Comparison of ENCODE assay signal across 19 cellular contexts in the genomic region with DNA sequence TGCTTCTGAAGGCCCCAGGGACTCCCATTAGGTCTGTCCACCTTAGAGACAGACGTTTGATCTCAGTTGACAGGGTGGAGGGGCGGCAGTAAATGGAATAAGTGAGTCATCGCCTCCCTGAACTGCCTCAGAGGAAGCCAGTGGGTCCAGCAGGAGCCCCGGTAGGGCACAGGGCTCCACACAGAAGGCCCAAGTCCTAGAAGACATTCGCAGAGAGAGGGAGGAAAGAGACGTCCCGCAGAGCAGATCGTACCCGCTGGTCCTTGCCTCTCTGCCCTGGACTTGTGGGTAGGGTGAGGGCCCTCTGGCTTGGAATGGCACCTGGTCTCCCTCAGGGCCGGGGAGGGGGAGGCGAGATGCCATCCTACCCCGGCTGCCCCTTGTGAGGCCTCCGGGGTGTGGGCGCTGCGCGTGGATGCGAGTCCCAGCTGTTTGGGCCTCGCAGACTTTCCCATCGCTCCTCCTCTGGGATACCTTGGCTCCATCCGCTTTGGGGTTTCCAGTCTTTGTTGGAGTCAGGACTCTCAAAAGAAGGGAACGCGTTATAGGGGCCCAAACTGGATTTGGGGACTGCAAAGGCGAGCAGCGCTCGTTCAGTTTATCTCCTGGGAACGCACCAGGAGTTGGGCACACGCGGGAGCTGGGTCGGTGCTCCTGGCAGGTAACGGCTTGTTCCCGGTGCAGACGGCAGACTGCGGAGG. TPM values are rescaled to one million over a fixed set of nuclear protein-coding genes. Genes with fewer than 3 reads are reported as not detected.
DNase-seq lines count a peak whose midpoint lies in the region; ATAC-seq, FAIRE-seq and TF ChIP-seq lines count a peak whose summit lies in the region.
"Had no signal": no experiment of that assay in that cellular context is flagged by ENCODE, and none has a peak within 500 bp of the region (broad histone marks: within the 10 kb centered on the region; RNA-seq: fewer than 3 reads in every experiment).

No MANE protein-coding gene starts in this region.

- H3K4me1 Mint-ChIP-seq in activated T-cell treated with anti-CD3 and anti-CD28 coated beads, Interleukin-2, amount 50 U/mL, for 4 hours (ENCODE audit: low read depth): peaks cover 49% of the 10 kb centered on the region

- H3K4me3 ChIP-seq in K562: no peak overlapping the region
- peak overlapping the region in 7 of 8 donors; percentile 16 to 67 (median 38) for H3K4me3 ChIP-seq in spleen
- H3K4me3 ChIP-seq: HAP-1, neural progenitor cell had no signal

- no TSS peak for BruUV-seq in K562 (replicated peaks; lab: Mats Ljungman, UMichigan)

- no peaks in the 10 kb centered on the region for H3K9me3 ChIP-seq in K562 (replicated peaks; ENCODE audit: control insufficient read depth, insufficient read depth, low read depth, low read length)
- H3K9me3 ChIP-seq in spleen: no peaks in the 10 kb centered on the region
- H3K9me3 ChIP-seq: HAP-1 had no signal

- H3K4me2 ChIP-seq in K562 (ENCODE audit: insufficient read depth, low read length): no peak overlapping the region
- H3K4me2 ChIP-seq: neural progenitor cell had no signal

- H3K79me2 ChIP-seq in K562 (ENCODE audit: control insufficient read depth, insufficient read depth, low read length): no peaks in the 10 kb centered on the region

- H3K4me1 ChIP-seq in K562 (replicated peaks in 1 of 2; ENCODE audit: control insufficient read depth in 2 of 2, insufficient read depth in 2 of 2, low read length in 2 of 2): peaks cover 0 to 44% of the 10 kb centered on the region in 2 experiments; a peak in 2 of 5 replicates
- peaks cover 21 to 84% (median 61%) of the 10 kb centered on the region in 6 donors for H3K4me1 ChIP-seq in spleen

- no peak for ATAC-seq in activated T-cell treated with anti-CD3 and anti-CD28 coated beads, Interleukin-2, amount 50 U/mL, for 4 hours
- no peak for ATAC-seq in K562
- ATAC-seq in HG02970 (IDR thresholded peaks at IDR 0.05; ENCODE audit: low FRiP score, unreplicated experiment): no peak
- ATAC-seq: stimulated activated memory B cell treated with anti-CD40 and anti-IgM and Interleukin-4, amounts not matched to agents 10 μg/mL and 1 μg/mL and 100 μg/mL, for 72 hours had no signal

- no peaks in the 10 kb centered on the region for H3K9me3 Mint-ChIP-seq in activated T-cell treated with anti-CD3 and anti-CD28 coated beads, Interleukin-2, amount 50 U/mL, for 4 hours
- H3K9me3 Mint-ChIP-seq: memory B cell; stimulated activated memory B cell treated with anti-CD40 and anti-IgM and Interleukin-4, amounts not matched to agents 10 μg/mL and 1 μg/mL and 100 μg/mL, for 72 hours had no signal

- no peak overlapping the region for H3K4me3 Mint-ChIP-seq in activated T-cell treated with anti-CD3 and anti-CD28 coated beads, Interleukin-2, amount 50 U/mL, for 4 hours
- H3K4me3 Mint-ChIP-seq: memory B cell; stimulated activated memory B cell treated with anti-CD40 and anti-IgM and Interleukin-4, amounts not matched to agents 10 μg/mL and 1 μg/mL and 100 μg/mL, for 72 hours had no signal

- intact Hi-C loops in K562 (cut with micrococcal nuclease) (no loop called here), spleen (cut with DNase I; ENCODE audit: low total_unique reads) (no loop called here)

- peaks cover 20 to 73% of the 10 kb centered on the region in 2 experiments for H3K27me3 ChIP-seq in K562 (ENCODE audit: control insufficient read depth in 2 of 2, insufficient read depth in 2 of 2, low read length in 2 of 2)
- H3K27me3 ChIP-seq in spleen (replicated peaks in 1 of 7): peaks cover 0 to 100% (median 98%) of the 10 kb centered on the region in 7 donors

- H4K20me1 ChIP-seq in K562 (replicated peaks; ENCODE audit: control insufficient read depth, insufficient read depth, low read length): no peaks in the 10 kb centered on the region; the same call in 1 of the 2 replicates

- peak; percentile 41 to 45 for DNase-seq in activated T-cell treated with anti-CD3 and anti-CD28 coated beads, Interleukin-2, amount 50 U/mL, for 48 hours
- DNase-seq in activated T-cell treated with anti-CD3 and anti-CD28 coated beads, Interleukin-2, amount 50 U/mL, for 4 hours: no peak
- DNase-seq in Kasumi-1 (lab: John Stamatoyannopoulos, UW): peak; percentile 33 to 36
- DNase-seq in K562 (ENCODE audit: extremely low read depth in 1 of 4, low spot score in 3 of 4): peak; percentile 23 to 34 (median 27)
- DNase-seq in spleen: no peak
- DNase-seq in SHP77 (lab: John Stamatoyannopoulos, UW): no peak
- no peak for DNase-seq in T-helper 1 cell
- DNase-seq: amygdala, DMS153, immature natural killer cell, NCI-H1436 treated with DMSO at 0.1 percent for 48 hours, NCI-H446 treated with DMSO at 0.1 percent for 48 hours had no signal

- FAIRE-seq in K562 (lab: Jason Lieb, UNC): no peak
- FAIRE-seq: frontal cortex had no signal

- TF ChIP-seq RAD21 in K562 (CRISPR knock-in tag; conservative IDR thresholded peaks at IDR 0.05 in 1 of 2, IDR thresholded peaks at IDR 0.05 in 1 of 2): no peak

- no peaks in the 10 kb centered on the region for H3K36me3 Mint-ChIP-seq in activated T-cell treated with anti-CD3 and anti-CD28 coated beads, Interleukin-2, amount 50 U/mL, for 4 hours (ENCODE audit: insufficient read depth)
- H3K36me3 Mint-ChIP-seq: memory B cell; stimulated activated memory B cell treated with anti-CD40 and anti-IgM and Interleukin-4, amounts not matched to agents 10 μg/mL and 1 μg/mL and 100 μg/mL, for 72 hours had no signal

- CTCF ChIA-PET in K562 (lab: Yijun Ruan, JAX; ENCODE audit: low intra/inter-chr PET ratio): no interaction called here

- H3K27ac ChIP-seq in K562 (ENCODE audit: extremely low read depth, low read depth, low read length) (no peak overlapping the region), spleen (peak overlapping the region in 7 of 8 donors; percentile 55 to 87 (median 83))
- H3K27ac ChIP-seq: neural progenitor cell had no signal

- TF ChIP-seq CTCF in K562 (IDR thresholded peaks at IDR 0.05 in 2 of 3, conservative IDR thresholded peaks at IDR 0.05 in 1 of 3; ENCODE audit: insufficient read depth in 2 of 3, low read depth in 1 of 3, low read length in 3 of 3): no peak
- TF ChIP-seq CTCF in spleen (IDR thresholded peaks at IDR 0.05 in 8 of 11, conservative IDR thresholded peaks at IDR 0.05 in 3 of 11): no peak

- in situ Hi-C loops in K562 (cut with MboI): no loop called here

- H3K27me3 Mint-ChIP-seq in activated T-cell treated with anti-CD3 and anti-CD28 coated beads, Interleukin-2, amount 50 U/mL, for 4 hours (ENCODE audit: low read depth): peaks cover 85% of the 10 kb centered on the region

- peak overlapping the region in 1 of 2 experiments; percentile 17; a peak in 1 of 4 replicates for H3K9ac ChIP-seq in K562 (ENCODE audit: insufficient read depth in 1 of 2, low read depth in 2 of 2, low read length in 2 of 2)
- H3K9ac ChIP-seq: neural progenitor cell had no signal

- POLR2A ChIA-PET in K562 (lab: Yijun Ruan, JAX): no interaction called here

- TF ChIP-seq EP300 in K562 (IDR thresholded peaks at IDR 0.05; ENCODE audit: low read length): no peak

- H3K36me3 ChIP-seq in K562 (ENCODE audit: control insufficient read depth, insufficient read depth, low read length): no peaks in the 10 kb centered on the region
- H3K36me3 ChIP-seq in spleen: peaks cover 0 to 5% (median 0%) of the 10 kb centered on the region in 6 donors
- H3K36me3 ChIP-seq: HAP-1, neural progenitor cell had no signal

- TF ChIP-seq POLR2A in K562 (conservative IDR thresholded peaks at IDR 0.05): no peak
- no peak for TF ChIP-seq POLR2A in spleen (IDR thresholded peaks at IDR 0.05)

- H2AFZ ChIP-seq in K562 (ENCODE audit: low read depth, low read length): no peak overlapping the region
- H2AFZ ChIP-seq: neural progenitor cell had no signal

- 34% methylated on average over 10 of the region's 33 CpGs for WGBS in K562 (ENCODE audit: insufficient coverage, low coverage, missing lambda C conversion rate)
- 9 to 18% (median 12%) methylated on average over 24 to 33 of the region's 33 CpGs for WGBS in spleen, 5 donors

- no peaks in the 10 kb centered on the region for H3K9me1 ChIP-seq in K562 (ENCODE audit: control insufficient read depth, insufficient read depth, low read length)

TF ChIP-seq in K562, 482 proteins besides CTCF, POLR2A, EP300 and RAD21 (continues in another document):
- TF ChIP-seq, protein P1, sequence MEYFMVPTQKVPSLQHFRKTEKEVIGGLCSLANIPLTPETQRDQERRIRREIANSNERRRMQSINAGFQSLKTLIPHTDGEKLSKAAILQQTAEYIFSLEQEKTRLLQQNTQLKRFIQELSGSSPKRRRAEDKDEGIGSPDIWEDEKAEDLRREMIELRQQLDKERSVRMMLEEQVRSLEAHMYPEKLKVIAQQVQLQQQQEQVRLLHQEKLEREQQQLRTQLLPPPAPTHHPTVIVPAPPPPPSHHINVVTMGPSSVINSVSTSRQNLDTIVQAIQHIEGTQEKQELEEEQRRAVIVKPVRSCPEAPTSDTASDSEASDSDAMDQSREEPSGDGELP (CRISPR knock-in tag; IDR thresholded peaks at IDR 0.05; ENCODE audit: borderline replicate concordance): 0 out of 2 replicates have a peak, but pooled peaks have one; percentile 22
- no peak for TF ChIP-seq NFYB (IDR thresholded peaks at IDR 0.05; ENCODE audit: extremely low read depth, insufficient read length)

RNA-seq across cellular contexts. Expression of a gene that starts 5.1 kb away (rescaled TPM):
- total RNA-seq in activated T-cell treated with anti-CD3 and anti-CD28 coated beads, Interleukin-2, amount 50 U/mL, for 4 hours: not detected
- total RNA-seq in K562 (2011; cell fraction: chromatin; rRNA removed; ENCODE audit: low replicate concordance): 0.23 and 0.76 TPM in 2 replicates
- total RNA-seq in K562 (2011; cell fraction: nucleolus; rRNA removed): 0.79 and 1.5 TPM in 2 replicates
- total RNA-seq in K562 (2011; cell fraction: nucleoplasm; rRNA removed): 0.38 and 1.2 TPM in 2 replicates
- 0.18 and 1.0 TPM in 2 replicates for total RNA-seq in K562 (2014; rRNA removed)
- 0.07 and 0.13 TPM in 2 replicates for total RNA-seq in K562 (2014; rRNA removed; fragmentation: Illumina TruSeq; extraction: Trizol)
- total RNA-seq in K562 (2015; rRNA removed; fragmentation: Illumina TruSeq; extraction: Trizol): 0.11 and 0.15 TPM in 2 replicates
- total RNA-seq in K562 (2021): 0.33 and 0.47 TPM in 2 replicates
- 3.3 and 12.0 TPM in 2 replicates for polyA plus RNA-seq in K562 (2011; rRNA removed)
- 8.7 and 11.8 TPM in 2 replicates for polyA plus RNA-seq in K562 (2011; cell fraction: cytosol; rRNA removed)
- polyA plus RNA-seq in K562 (2011; cell fraction: nucleus; rRNA removed): 10.7 and 22.6 TPM in 2 replicates
- 0.14 and 0.16 TPM in 2 replicates for polyA plus RNA-seq in K562 (2012)
- polyA plus RNA-seq in K562 (2014; fragmentation: Illumina TruSeq; extraction: Trizol): 0.21 and 0.22 TPM in 2 replicates
- under 1 TPM in 1 of 2 experiments, not detected in 1; 0.03 TPM for polyA plus RNA-seq in K562 (2014; fragmentation: Nextera tagmentation; extraction: Ambion mirVana)
- polyA plus RNA-seq in K562 (2014; rRNA removed): 0.24 and 0.45 TPM in 2 replicates
- 4.8 and 6.2 TPM in 2 replicates for polyA minus RNA-seq in K562 (2011; rRNA and poly(A)+ RNA removed)
- polyA minus RNA-seq in K562 (2011; cell fraction: cytosol; rRNA and poly(A)+ RNA removed): 2.8 and 7.5 TPM in 2 replicates
- polyA minus RNA-seq in K562 (2011; cell fraction: nucleus; rRNA and poly(A)+ RNA removed): 3.2 and 9.1 TPM in 2 replicates
- 10 to 100 TPM; 21.0 to 91.5 (median 35.0) TPM for total RNA-seq in spleen
- polyA plus RNA-seq in spleen: 10 to 100 TPM in 1 of 3 donors, 1 to 10 TPM in 2; 5.7 to 11.7 (median 7.5) TPM
- total RNA-seq: frontal cortex, ureter had no signal
- polyA plus RNA-seq: immature natural killer cell had no signal

Comparison
In these comparisons a context has a peak if more than half of its experiments do, and no peak if none do; other contexts are left out.
1. DNase-seq: peak in activated T-cell treated with anti-CD3 and anti-CD28 coated beads, Interleukin-2, amount 50 U/mL, for 48 hours (2 of 2), Kasumi-1 (2 of 2) and K562 (4 of 4); none in activated T-cell treated with anti-CD3 and anti-CD28 coated beads, Interleukin-2, amount 50 U/mL, for 4 hours (single experiment), spleen (single experiment), SHP77 (0 of 2) and T-helper 1 cell (0 of 5).
2. RNA of a gene that starts 5.1 kb away (total RNA-seq): 21.0 to 91.5 TPM in spleen; 0.07 to 1.5 TPM in K562 and not detected in activated T-cell treated with anti-CD3 and anti-CD28 coated beads, Interleukin-2, amount 50 U/mL, for 4 hours; every median in the first group is over 4 times any median in the second.